ENCODE assay signal across 9 cellular contexts in genomic region chr13:80036845-80037504, GRCh38.
A peak's percentile ranks its signal among the peaks of the same experiment; 100 is the strongest.
DNase-seq lines count a peak whose midpoint lies in the region; ATAC-seq and TF ChIP-seq lines count a peak whose summit lies in the region.
"Had no signal": no experiment of that assay in that cellular context is flagged by ENCODE, and none has a peak within 500 bp of the region (broad histone marks: within the 10 kb centered on the region; RNA-seq: fewer than 3 reads in every experiment).

No MANE protein-coding gene starts in this region.

- peak; percentile 91 for DNase-seq in SKM-1 (lab: John Stamatoyannopoulos, UW; ENCODE audit: unreplicated experiment)
- peak; percentile 87 for DNase-seq in pons (ENCODE audit: low spot score)
- no peak for DNase-seq in NCI-H446 treated with DMSO at 0.1 percent for 48 hours (lab: John Stamatoyannopoulos, UW)
- DNase-seq in GM10266 (ENCODE audit: extremely low spot score): no peak
- no peak for DNase-seq in kidney tubule cell (ENCODE audit: low spot score)
- DNase-seq in coronary artery (ENCODE audit: low spot score): no peak
- DNase-seq: NCI-H82 had no signal

- ATAC-seq in GM19043 (IDR thresholded peaks at IDR 0.05; ENCODE audit: low read depth, unreplicated experiment): peak; percentile 50
- ATAC-seq in HG03108 (IDR thresholded peaks at IDR 0.05; ENCODE audit: unreplicated experiment): peak; percentile 57

- no peak for TF ChIP-seq CTCF in GM10266 (IDR thresholded peaks at IDR 0.05; ENCODE audit: control insufficient read depth, insufficient read depth, low read depth, missing control alignments)
- no peak for TF ChIP-seq CTCF in coronary artery (IDR thresholded peaks at IDR 0.05)

- H3K27ac ChIP-seq in coronary artery: no peak overlapping the region

- no peak overlapping the region for H3K4me3 ChIP-seq in coronary artery

Comparison
In these comparisons a context has a peak if more than half of its experiments do, and no peak if none do; other contexts are left out.
1. DNase-seq: peak in SKM-1 (single experiment) and pons (single experiment); none in NCI-H446 treated with DMSO at 0.1 percent for 48 hours (single experiment), GM10266 (single experiment), kidney tubule cell (single experiment) and coronary artery (single experiment).